Comparison of ENCODE assay signal across 1 cellular context in the genomic region with DNA sequence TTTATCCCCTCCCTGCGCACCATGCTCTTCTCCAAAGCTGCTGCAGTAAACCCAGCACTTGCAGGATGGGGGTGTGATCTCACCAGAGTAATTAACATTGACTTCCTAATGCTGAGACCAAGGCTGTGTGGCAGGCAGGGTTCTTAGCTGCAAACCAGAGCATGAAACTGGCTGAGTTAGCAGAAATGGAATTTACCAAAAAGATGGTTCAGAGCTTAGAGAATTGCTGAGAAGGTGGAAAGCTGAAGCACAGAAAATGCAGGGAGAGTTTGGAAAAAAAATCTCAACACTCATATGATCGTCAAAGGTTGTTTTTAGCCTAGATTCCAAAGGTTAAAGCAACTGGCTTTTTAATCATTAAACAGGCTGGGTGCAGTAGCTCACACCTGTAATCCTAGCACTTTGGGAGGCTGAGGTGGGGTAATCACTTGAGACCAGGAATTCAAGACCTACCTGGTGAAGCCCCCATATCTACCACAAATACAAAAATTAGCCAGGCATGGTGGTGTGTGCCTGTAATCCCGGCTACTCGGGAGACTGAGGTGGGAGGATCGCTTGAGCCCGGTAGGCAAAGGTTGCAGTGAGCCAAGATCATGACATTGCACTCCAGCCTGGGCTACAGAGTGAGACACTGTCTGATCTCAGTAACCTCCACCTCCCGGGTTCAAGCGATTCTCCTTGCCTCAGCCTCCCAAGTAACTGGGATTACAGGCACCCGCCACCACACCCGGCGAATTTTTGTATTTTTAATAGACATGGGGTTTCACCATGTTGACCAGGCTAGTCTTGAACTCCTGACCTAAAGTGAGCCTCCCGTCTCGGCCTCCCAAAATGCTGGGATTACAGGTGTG.
TF ChIP-seq lines count a peak whose summit lies in the region.

No MANE protein-coding gene starts in this region.

TF ChIP-seq in HepG2, 621 proteins besides CTCF, POLR2A, EP300 and RAD21 (continued from another document and continues in another):
- TF ChIP-seq SRSF9 (IDR thresholded peaks at IDR 0.05; ENCODE audit: borderline replicate concordance, insufficient read depth, low read depth, low read length, poor library complexity, severe bottlenecking) (no peak), NRL (CRISPR knock-in tag; IDR thresholded peaks at IDR 0.05; ENCODE audit: borderline replicate concordance) (peak; percentile 72; the same call in 1 of the 2 replicates), ZNF232 (CRISPR knock-in tag; IDR thresholded peaks at IDR 0.05; ENCODE audit: borderline replicate concordance) (peak; percentile 83; the same call in 1 of the 2 replicates), ZNF549 (CRISPR knock-in tag; IDR thresholded peaks at IDR 0.05) (peak; percentile 56; the same call in 1 of the 2 replicates), ZNF337 (CRISPR knock-in tag; IDR thresholded peaks at IDR 0.05; ENCODE audit: borderline replicate concordance, low read depth) (no peak), GABPA (IDR thresholded peaks at IDR 0.05; ENCODE audit: low read depth, low read length) (no peak), GABPA (CRISPR knock-in tag; IDR thresholded peaks at IDR 0.05; ENCODE audit: low read depth) (0 out of 2 replicates have a peak, but pooled peaks have one; percentile 47), ZNF569 (CRISPR knock-in tag; IDR thresholded peaks at IDR 0.05; ENCODE audit: borderline replicate concordance) (no peak), PAWR (CRISPR knock-in tag; IDR thresholded peaks at IDR 0.05; ENCODE audit: borderline replicate concordance) (no peak), MAF1 (CRISPR knock-in tag; IDR thresholded peaks at IDR 0.05; ENCODE audit: borderline replicate concordance) (peak; percentile 79), ARNT2 (CRISPR knock-in tag; IDR thresholded peaks at IDR 0.05; ENCODE audit: low read depth) (no peak), TBX3 (IDR thresholded peaks at IDR 0.05; ENCODE audit: borderline replicate concordance) (peak; percentile 82; the same call in 1 of the 2 replicates), GZF1 (CRISPR knock-in tag; IDR thresholded peaks at IDR 0.05) (peak; percentile 70; the same call in 1 of the 2 replicates), SOX13 (IDR thresholded peaks at IDR 0.05) (no peak; the same call in 1 of the 2 replicates), SOX13 (CRISPR knock-in tag; conservative IDR thresholded peaks at IDR 0.05 in 1 of 2, IDR thresholded peaks at IDR 0.05 in 1 of 2) (peak in 1 of 2 experiments; percentile 58; a peak in 1 of 4 replicates), ZBTB42 (CRISPR knock-in tag; IDR thresholded peaks at IDR 0.05) (no peak; the same call in 1 of the 2 replicates), HOXA7 (CRISPR knock-in tag; IDR thresholded peaks at IDR 0.05) (no peak), ZNF530 (CRISPR knock-in tag; IDR thresholded peaks at IDR 0.05; ENCODE audit: low read depth) (no peak), ZNF33A (CRISPR knock-in tag; IDR thresholded peaks at IDR 0.05; ENCODE audit: borderline replicate concordance) (no peak), MTA1 (CRISPR knock-in tag; IDR thresholded peaks at IDR 0.05; ENCODE audit: borderline replicate concordance) (no peak), GTF3A (CRISPR knock-in tag; conservative IDR thresholded peaks at IDR 0.05) (no peak), ZNF781 (CRISPR knock-in tag; IDR thresholded peaks at IDR 0.05; ENCODE audit: borderline replicate concordance, not compliant biosample characterization) (peak; percentile 32), KLF9 (CRISPR knock-in tag; IDR thresholded peaks at IDR 0.05; ENCODE audit: low read depth) (peak; percentile 74; the same call in 1 of the 2 replicates), EHMT2 (IDR thresholded peaks at IDR 0.05; ENCODE audit: borderline replicate concordance, low read depth, low read length) (no peak), KLF11 (CRISPR knock-in tag; IDR thresholded peaks at IDR 0.05) (peak; percentile 59; the same call in 1 of the 2 replicates), SMARCC2 (IDR thresholded peaks at IDR 0.05) (0 out of 2 replicates have a peak, but pooled peaks have one; percentile 56), PAX8 (CRISPR knock-in tag; IDR thresholded peaks at IDR 0.05; ENCODE audit: borderline replicate concordance) (0 out of 2 replicates have a peak, but pooled peaks have one; percentile 3), SOX5 (CRISPR knock-in tag; IDR thresholded peaks at IDR 0.05; ENCODE audit: borderline replicate concordance) (peak; percentile 61; the same call in 1 of the 2 replicates), XRCC5 (optimal IDR thresholded peaks at IDR 0.05; ENCODE audit: low read length) (peak; percentile 57), SALL1 (CRISPR knock-in tag; IDR thresholded peaks at IDR 0.05) (peak; percentile 71), RFX3 (CRISPR knock-in tag; IDR thresholded peaks at IDR 0.05) (no peak), GATAD2A (CRISPR knock-in tag; IDR thresholded peaks at IDR 0.05) (peak; percentile 75), ZBTB7B (CRISPR knock-in tag; IDR thresholded peaks at IDR 0.05) (peak; percentile 64), ZBTB38 (CRISPR knock-in tag; IDR thresholded peaks at IDR 0.05) (peak; percentile 40; the same call in 1 of the 2 replicates), ZNF839 (CRISPR knock-in tag; IDR thresholded peaks at IDR 0.05; ENCODE audit: borderline replicate concordance) (0 out of 2 replicates have a peak, but pooled peaks have one; percentile 8), RBM22 (optimal IDR thresholded peaks at IDR 0.05; ENCODE audit: low read length) (no peak), ZNF577 (CRISPR knock-in tag; IDR thresholded peaks at IDR 0.05; ENCODE audit: borderline replicate concordance, low read depth) (no peak), ZNF33B (CRISPR knock-in tag; IDR thresholded peaks at IDR 0.05) (peak; percentile 13; the same call in 1 of the 2 replicates), ZNF790 (CRISPR knock-in tag; IDR thresholded peaks at IDR 0.05; ENCODE audit: borderline replicate concordance) (no peak), CEBPB (IDR thresholded peaks at IDR 0.05; ENCODE audit: borderline replicate concordance, low read depth, low read length) (peak; percentile 38; the same call in 1 of the 2 replicates)
- TF ChIP-seq, protein P1, sequence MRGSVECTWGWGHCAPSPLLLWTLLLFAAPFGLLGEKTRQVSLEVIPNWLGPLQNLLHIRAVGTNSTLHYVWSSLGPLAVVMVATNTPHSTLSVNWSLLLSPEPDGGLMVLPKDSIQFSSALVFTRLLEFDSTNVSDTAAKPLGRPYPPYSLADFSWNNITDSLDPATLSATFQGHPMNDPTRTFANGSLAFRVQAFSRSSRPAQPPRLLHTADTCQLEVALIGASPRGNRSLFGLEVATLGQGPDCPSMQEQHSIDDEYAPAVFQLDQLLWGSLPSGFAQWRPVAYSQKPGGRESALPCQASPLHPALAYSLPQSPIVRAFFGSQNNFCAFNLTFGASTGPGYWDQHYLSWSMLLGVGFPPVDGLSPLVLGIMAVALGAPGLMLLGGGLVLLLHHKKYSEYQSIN (CRISPR knock-in tag; IDR thresholded peaks at IDR 0.05; ENCODE audit: borderline replicate concordance), result no peak
- TF ChIP-seq, protein P2, sequence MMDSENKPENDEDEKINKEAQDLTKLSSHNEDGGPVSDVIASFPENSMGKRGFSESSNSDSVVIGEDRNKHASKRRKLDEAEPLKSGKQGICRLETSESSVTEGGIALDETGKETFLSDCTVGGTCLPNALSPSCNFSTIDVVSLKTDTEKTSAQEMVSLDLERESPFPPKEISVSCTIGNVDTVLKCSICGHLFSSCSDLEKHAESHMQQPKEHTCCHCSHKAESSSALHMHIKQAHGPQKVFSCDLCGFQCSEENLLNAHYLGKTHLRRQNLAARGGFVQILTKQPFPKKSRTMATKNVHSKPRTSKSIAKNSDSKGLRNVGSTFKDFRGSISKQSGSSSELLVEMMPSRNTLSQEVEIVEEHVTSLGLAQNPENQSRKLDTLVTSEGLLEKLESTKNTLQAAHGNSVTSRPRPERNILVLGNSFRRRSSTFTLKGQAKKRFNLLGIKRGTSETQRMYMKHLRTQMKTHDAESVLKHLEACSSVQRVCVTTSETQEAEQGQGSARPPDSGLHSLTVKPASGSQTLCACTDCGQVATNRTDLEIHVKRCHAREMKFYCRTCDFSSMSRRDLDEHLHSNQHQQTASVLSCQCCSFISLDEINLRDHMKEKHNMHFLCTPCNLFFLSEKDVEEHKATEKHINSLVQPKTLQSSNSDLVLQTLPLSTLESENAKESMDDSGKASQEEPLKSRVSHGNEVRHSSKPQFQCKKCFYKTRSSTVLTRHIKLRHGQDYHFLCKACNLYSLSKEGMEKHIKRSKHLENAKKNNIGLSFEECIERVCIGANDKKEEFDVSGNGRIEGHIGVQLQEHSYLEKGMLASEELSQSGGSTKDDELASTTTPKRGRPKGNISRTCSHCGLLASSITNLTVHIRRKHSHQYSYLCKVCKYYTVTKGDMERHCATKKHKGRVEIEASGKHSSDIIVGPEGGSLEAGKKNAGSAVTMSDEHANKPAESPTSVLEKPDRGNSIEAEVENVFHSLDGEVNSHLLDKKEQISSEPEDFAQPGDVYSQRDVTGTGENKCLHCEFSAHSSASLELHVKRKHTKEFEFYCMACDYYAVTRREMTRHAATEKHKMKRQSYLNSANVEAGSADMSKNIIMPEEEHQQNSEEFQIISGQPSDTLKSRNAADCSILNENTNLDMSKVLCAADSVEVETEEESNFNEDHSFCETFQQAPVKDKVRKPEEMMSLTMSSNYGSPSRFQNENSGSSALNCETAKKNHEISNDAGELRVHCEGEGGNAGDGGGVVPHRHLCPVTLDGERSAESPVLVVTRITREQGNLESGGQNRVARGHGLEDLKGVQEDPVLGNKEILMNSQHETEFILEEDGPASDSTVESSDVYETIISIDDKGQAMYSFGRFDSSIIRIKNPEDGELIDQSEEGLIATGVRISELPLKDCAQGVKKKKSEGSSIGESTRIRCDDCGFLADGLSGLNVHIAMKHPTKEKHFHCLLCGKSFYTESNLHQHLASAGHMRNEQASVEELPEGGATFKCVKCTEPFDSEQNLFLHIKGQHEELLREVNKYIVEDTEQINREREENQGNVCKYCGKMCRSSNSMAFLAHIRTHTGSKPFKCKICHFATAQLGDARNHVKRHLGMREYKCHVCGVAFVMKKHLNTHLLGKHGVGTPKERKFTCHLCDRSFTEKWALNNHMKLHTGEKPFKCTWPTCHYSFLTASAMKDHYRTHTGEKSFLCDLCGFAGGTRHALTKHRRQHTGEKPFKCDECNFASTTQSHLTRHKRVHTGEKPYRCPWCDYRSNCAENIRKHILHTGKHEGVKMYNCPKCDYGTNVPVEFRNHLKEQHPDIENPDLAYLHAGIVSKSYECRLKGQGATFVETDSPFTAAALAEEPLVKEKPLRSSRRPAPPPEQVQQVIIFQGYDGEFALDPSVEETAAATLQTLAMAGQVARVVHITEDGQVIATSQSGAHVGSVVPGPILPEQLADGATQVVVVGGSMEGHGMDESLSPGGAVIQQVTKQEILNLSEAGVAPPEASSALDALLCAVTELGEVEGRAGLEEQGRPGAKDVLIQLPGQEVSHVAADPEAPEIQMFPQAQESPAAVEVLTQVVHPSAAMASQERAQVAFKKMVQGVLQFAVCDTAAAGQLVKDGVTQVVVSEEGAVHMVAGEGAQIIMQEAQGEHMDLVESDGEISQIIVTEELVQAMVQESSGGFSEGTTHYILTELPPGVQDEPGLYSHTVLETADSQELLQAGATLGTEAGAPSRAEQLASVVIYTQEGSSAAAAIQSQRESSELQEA (CRISPR knock-in tag; IDR thresholded peaks at IDR 0.05; ENCODE audit: not compliant biosample characterization), result no peak
- TF ChIP-seq, protein P3, sequence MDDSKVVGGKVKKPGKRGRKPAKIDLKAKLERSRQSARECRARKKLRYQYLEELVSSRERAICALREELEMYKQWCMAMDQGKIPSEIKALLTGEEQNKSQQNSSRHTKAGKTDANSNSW (CRISPR knock-in tag; IDR thresholded peaks at IDR 0.05; ENCODE audit: borderline replicate concordance), result no peak
- TF ChIP-seq, protein P4, sequence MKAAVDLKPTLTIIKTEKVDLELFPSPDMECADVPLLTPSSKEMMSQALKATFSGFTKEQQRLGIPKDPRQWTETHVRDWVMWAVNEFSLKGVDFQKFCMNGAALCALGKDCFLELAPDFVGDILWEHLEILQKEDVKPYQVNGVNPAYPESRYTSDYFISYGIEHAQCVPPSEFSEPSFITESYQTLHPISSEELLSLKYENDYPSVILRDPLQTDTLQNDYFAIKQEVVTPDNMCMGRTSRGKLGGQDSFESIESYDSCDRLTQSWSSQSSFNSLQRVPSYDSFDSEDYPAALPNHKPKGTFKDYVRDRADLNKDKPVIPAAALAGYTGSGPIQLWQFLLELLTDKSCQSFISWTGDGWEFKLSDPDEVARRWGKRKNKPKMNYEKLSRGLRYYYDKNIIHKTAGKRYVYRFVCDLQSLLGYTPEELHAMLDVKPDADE (CRISPR knock-in tag; IDR thresholded peaks at IDR 0.05), result 0 out of 2 replicates have a peak, but pooled peaks have one; percentile 61
- TF ChIP-seq, protein P5, sequence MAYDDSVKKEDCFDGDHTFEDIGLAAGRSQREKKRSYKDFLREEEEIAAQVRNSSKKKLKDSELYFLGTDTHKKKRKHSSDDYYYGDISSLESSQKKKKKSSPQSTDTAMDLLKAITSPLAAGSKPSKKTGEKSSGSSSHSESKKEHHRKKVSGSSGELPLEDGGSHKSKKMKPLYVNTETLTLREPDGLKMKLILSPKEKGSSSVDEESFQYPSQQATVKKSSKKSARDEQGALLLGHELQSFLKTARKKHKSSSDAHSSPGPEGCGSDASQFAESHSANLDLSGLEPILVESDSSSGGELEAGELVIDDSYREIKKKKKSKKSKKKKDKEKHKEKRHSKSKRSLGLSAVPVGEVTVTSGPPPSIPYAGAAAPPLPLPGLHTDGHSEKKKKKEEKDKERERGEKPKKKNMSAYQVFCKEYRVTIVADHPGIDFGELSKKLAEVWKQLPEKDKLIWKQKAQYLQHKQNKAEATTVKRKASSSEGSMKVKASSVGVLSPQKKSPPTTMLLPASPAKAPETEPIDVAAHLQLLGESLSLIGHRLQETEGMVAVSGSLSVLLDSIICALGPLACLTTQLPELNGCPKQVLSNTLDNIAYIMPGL (CRISPR knock-in tag; IDR thresholded peaks at IDR 0.05; ENCODE audit: borderline replicate concordance in 1 of 2, low read depth in 1 of 2), result peak; percentile 4 to 17; a peak in 2 of 4 replicates
